9 cellular contexts compared by ENCODE assay signal in genomic region chr3:31724681-31725080, GRCh38.
DNase-seq lines count a peak whose midpoint lies in the region; ATAC-seq and TF ChIP-seq lines count a peak whose summit lies in the region.
"Had no signal": no experiment of that assay in that cellular context is flagged by ENCODE, and none has a peak within 500 bp of the region (broad histone marks: within the 10 kb centered on the region; RNA-seq: fewer than 3 reads in every experiment).

No MANE protein-coding gene starts in this region.

- no peak overlapping the region for H3K4me2 ChIP-seq in PC-3 (ENCODE audit: low read length)

- CTCF ChIA-PET in PC-3 (lab: Charles Lee), result no interaction called here

- H3K4me1 ChIP-seq in PC-3 (ENCODE audit: insufficient read depth, low read length), result no peaks in the 10 kb centered on the region
- H3K4me1 ChIP-seq: right lobe of liver had no signal

- no peaks in the 10 kb centered on the region for H3F3A ChIP-seq in PC-3 (ENCODE audit: low read length, unreplicated experiment)

- intact Hi-C loops in PC-3 (cut with micrococcal nuclease) (no loop called here), head of caudate nucleus (cut with DNase I) (no loop called here)

- no peaks in the 10 kb centered on the region for H3K27me3 ChIP-seq in PC-3 (ENCODE audit: low read length)
- H3K27me3 ChIP-seq: right lobe of liver had no signal

- H3K79me2 ChIP-seq in PC-3 (ENCODE audit: low read length), result no peaks in the 10 kb centered on the region

- no peak overlapping the region for H3K27ac ChIP-seq in PC-3 (ENCODE audit: low read length)
- H3K27ac ChIP-seq: right lobe of liver had no signal

- no TSS peak for BruUV-seq in PC-3 (replicated peaks; lab: Mats Ljungman, UMichigan)

- H3K9me2 ChIP-seq in PC-3 (replicated peaks; ENCODE audit: low read length), result no peaks in the 10 kb centered on the region

- H3K9ac ChIP-seq in PC-3 (ENCODE audit: low read length), result no peak overlapping the region

- DNase-seq in AG09319 (ENCODE audit: extremely low read depth, low read depth) (no peak), PC-3 (peak; percentile 59), foreskin fibroblast (peak in 1 of 2 donors; percentile 30), head of caudate nucleus (no peak), globus pallidus (ENCODE audit: low spot score) (no peak), NCI-H187 (lab: John Stamatoyannopoulos, UW) (no peak)
- no peak for DNase-seq in stimulated activated CD4-positive, alpha-beta T cell treated with anti-CD3 and anti-CD28 coated beads, Interleukin-2, amount 100 ng/mL, for 48 hours
- DNase-seq: right lobe of liver had no signal

- H3K36me3 ChIP-seq in PC-3 (ENCODE audit: low read depth, low read length), result no peaks in the 10 kb centered on the region
- H3K36me3 ChIP-seq: right lobe of liver had no signal

- no peaks in the 10 kb centered on the region for H4K20me1 ChIP-seq in PC-3 (ENCODE audit: low read length)

- H3K4me3 ChIP-seq in PC-3 (ENCODE audit: low read length) (no peak overlapping the region), foreskin fibroblast (ENCODE audit: low read depth in 1 of 2, low read length in 2 of 2) (no peak overlapping the region)
- H3K4me3 ChIP-seq: right lobe of liver had no signal

- H3K9me3 ChIP-seq in PC-3 (ENCODE audit: low read length), result no peaks in the 10 kb centered on the region
- H3K9me3 ChIP-seq: right lobe of liver had no signal

- POLR2A ChIA-PET in PC-3 (lab: Charles Lee; ENCODE audit: unreplicated experiment), result no interaction called here

- no peak overlapping the region for H2AFZ ChIP-seq in PC-3 (ENCODE audit: low read length)

- ATAC-seq in GM21786 (IDR thresholded peaks at IDR 0.05; ENCODE audit: unreplicated experiment) (peak; percentile 45), PC-3 (peak; percentile 64)

- peak; percentile 16; the same call in 1 of the 2 replicates for TF ChIP-seq CTCF in AG09319 (IDR thresholded peaks at IDR 0.05; ENCODE audit: low read depth, low read length)
- peak; percentile 66 for TF ChIP-seq CTCF in PC-3 (conservative IDR thresholded peaks at IDR 0.05; ENCODE audit: low read depth, low read length)
- peak; percentile 20 for TF ChIP-seq CTCF in foreskin fibroblast (IDR thresholded peaks at IDR 0.05; ENCODE audit: low read depth, low read length)

Comparison
In these comparisons a context has a peak if more than half of its experiments do, and no peak if none do; other contexts are left out.
1. CTCF ChIP-seq: peak in every context shown above with its lines; median percentile 66 in PC-3; 20 in foreskin fibroblast; 16 in AG09319.